Comparison of ENCODE assay signal across 13 cellular contexts in the genomic region with DNA sequence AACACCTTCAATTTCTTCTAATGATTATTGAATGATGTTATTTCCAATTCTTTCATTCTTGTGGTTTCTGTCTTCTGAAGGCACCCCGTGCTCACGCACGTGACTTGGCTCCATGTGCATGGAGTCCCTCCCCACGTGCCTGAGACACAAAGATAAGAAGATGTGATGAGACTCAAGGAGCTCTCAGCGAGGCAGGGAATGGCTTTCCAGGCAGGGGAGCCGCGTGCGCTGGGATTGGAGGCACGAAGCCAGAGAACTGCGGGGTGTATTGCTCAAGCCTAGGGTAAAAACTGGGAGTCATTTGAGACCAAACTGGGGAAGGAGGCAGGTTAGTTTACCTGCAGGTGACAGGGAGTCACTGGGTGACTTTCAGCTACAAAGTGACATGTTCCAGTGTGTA.
DNase-seq lines count a peak whose midpoint lies in the region; ATAC-seq and TF ChIP-seq lines count a peak whose summit lies in the region.
"Had no signal": no experiment of that assay in that cellular context is flagged by ENCODE, and none has a peak within 500 bp of the region (broad histone marks: within the 10 kb centered on the region; RNA-seq: fewer than 3 reads in every experiment).

No MANE protein-coding gene starts in this region.

- H2AFZ ChIP-seq in H9 (ENCODE audit: low read length) = no peak overlapping the region
- no peak overlapping the region for H2AFZ ChIP-seq in neuronal stem cell (ENCODE audit: low read length)

- POLR2A ChIA-PET in activated CD4-positive, alpha-beta memory T cell treated with anti-CD3 and anti-CD28 coated beads, Interleukin-2, amount 10 ng/mL, durations not matched to agents 7 days and 5 days (lab: Charles Lee) = no interaction called here

- H2AK5ac ChIP-seq in H9 (ENCODE audit: insufficient read length, low read length) = no peak overlapping the region
- H2AK5ac ChIP-seq in neuronal stem cell (ENCODE audit: low read depth, low read length) = no peak overlapping the region

- ATAC-seq in HG02870 (IDR thresholded peaks at IDR 0.05; ENCODE audit: unreplicated experiment) = no peak

- peaks cover 6% of the 10 kb centered on the region for H3K27me3 Mint-ChIP-seq in H9 (ENCODE audit: low read depth)
- peaks cover 11% of the 10 kb centered on the region for H3K27me3 Mint-ChIP-seq in activated CD4-positive, alpha-beta memory T cell treated with anti-CD3 and anti-CD28 coated beads, Interleukin-2, amount 10 ng/mL, durations not matched to agents 7 days and 5 days

- H3K4me1 Mint-ChIP-seq in H9 = no peaks in the 10 kb centered on the region
- no peaks in the 10 kb centered on the region for H3K4me1 Mint-ChIP-seq in activated CD4-positive, alpha-beta memory T cell treated with anti-CD3 and anti-CD28 coated beads, Interleukin-2, amount 10 ng/mL, durations not matched to agents 7 days and 5 days
- H3K4me1 Mint-ChIP-seq: CD8-positive, alpha-beta memory T cell had no signal

- peak; percentile 31 for DNase-seq in NCI-H2029 (lab: John Stamatoyannopoulos, UW)
- no peak for DNase-seq in NCI-H2029 treated with DMSO at 0.1 percent for 48 hours (lab: John Stamatoyannopoulos, UW)
- DNase-seq in H9 = no peak
- peak; percentile 35 for DNase-seq in OCI-M1 (lab: John Stamatoyannopoulos, UW)
- no peak for DNase-seq in neuronal stem cell (ENCODE audit: low spot score)
- no peak for DNase-seq in activated CD4-positive, alpha-beta memory T cell treated with anti-CD3 and anti-CD28 coated beads, Interleukin-2, amount 10 ng/mL, durations not matched to agents 7 days and 5 days
- DNase-seq: 8988T; AML-193; Caco-2; CD8-positive, alpha-beta memory T cell; HCEC 1CT had no signal

- no peaks in the 10 kb centered on the region; a peak in 1 of 5 replicates for H3K9me3 Mint-ChIP-seq in H9
- no peaks in the 10 kb centered on the region for H3K9me3 Mint-ChIP-seq in activated CD4-positive, alpha-beta memory T cell treated with anti-CD3 and anti-CD28 coated beads, Interleukin-2, amount 10 ng/mL, durations not matched to agents 7 days and 5 days
- H3K9me3 Mint-ChIP-seq: CD8-positive, alpha-beta memory T cell had no signal

- H2BK120ac ChIP-seq in H9 (ENCODE audit: low read depth, low read length, poor library complexity, severe bottlenecking) (no peak overlapping the region), neuronal stem cell (ENCODE audit: low read depth, low read length) (no peak overlapping the region)

- H4K20me1 ChIP-seq in H9 (ENCODE audit: control insufficient read depth, insufficient read depth, insufficient read length) = no peaks in the 10 kb centered on the region
- H4K20me1 ChIP-seq: BLaER1 had no signal

- H3K23ac ChIP-seq in H9 (ENCODE audit: insufficient read length, low read depth, low read length) (no peak overlapping the region), neuronal stem cell (ENCODE audit: low read depth, low read length, poor library complexity) (no peak overlapping the region)

- no peak overlapping the region for H4K5ac ChIP-seq in H9 (ENCODE audit: insufficient read length, low read depth, low read length)

- no peak overlapping the region for H3K56ac ChIP-seq in H9 (ENCODE audit: insufficient read length, low read depth, low read length)

- H4K91ac ChIP-seq in H9 (ENCODE audit: insufficient read length, low read depth, low read length) = no peak overlapping the region
- no peak overlapping the region for H4K91ac ChIP-seq in neuronal stem cell (ENCODE audit: low read depth, low read length, poor library complexity)

- H3K79me1 ChIP-seq in H9 (ENCODE audit: insufficient read depth, low read depth, low read length, poor library complexity, severe bottlenecking) (no peaks in the 10 kb centered on the region), neuronal stem cell (ENCODE audit: low read depth, low read length) (no peaks in the 10 kb centered on the region)

- WGBS in H9 (ENCODE audit: extremely low coverage, insufficient read length, low lambda C conversion rate) = no CpG with 5 or more reads among the region's 10 CpGs
- WGBS in neuronal stem cell (ENCODE audit: extremely low coverage in 2 of 2, insufficient read length in 2 of 2, insufficient replicate concordance in 1 of 2), 2 donors = no CpG with 5 or more reads among the region's 10 CpGs

- H3K27ac Mint-ChIP-seq in H9 = no peak overlapping the region
- no peak overlapping the region for H3K27ac Mint-ChIP-seq in activated CD4-positive, alpha-beta memory T cell treated with anti-CD3 and anti-CD28 coated beads, Interleukin-2, amount 10 ng/mL, durations not matched to agents 7 days and 5 days
- H3K27ac Mint-ChIP-seq: CD8-positive, alpha-beta memory T cell had no signal

- no peak overlapping the region for H3K4me3 ChIP-seq in neuronal stem cell (ENCODE audit: low read length in 2 of 2)
- H3K4me3 ChIP-seq: BLaER1 had no signal

- no peak overlapping the region; a peak in 1 of 5 replicates for H3K4me3 Mint-ChIP-seq in H9
- H3K4me3 Mint-ChIP-seq in activated CD4-positive, alpha-beta memory T cell treated with anti-CD3 and anti-CD28 coated beads, Interleukin-2, amount 10 ng/mL, durations not matched to agents 7 days and 5 days = no peak overlapping the region
- H3K4me3 Mint-ChIP-seq: CD8-positive, alpha-beta memory T cell had no signal

- CTCF ChIA-PET in activated CD4-positive, alpha-beta memory T cell treated with anti-CD3 and anti-CD28 coated beads, Interleukin-2, amount 10 ng/mL, durations not matched to agents 7 days and 5 days (lab: Charles Lee) = interaction anchor here (0.6 to 1.1 kb wide), 2 partner anchors 100 to 450 kb away, joined by 3 read pairs; no protein-coding TSS in a partner anchor

- TF ChIP-seq CTCF in H9 (conservative IDR thresholded peaks at IDR 0.05) = no peak

- H3K36me3 ChIP-seq in neuronal stem cell (replicated peaks in 1 of 2; ENCODE audit: control insufficient read depth in 2 of 2, insufficient read depth in 2 of 2, low read length in 2 of 2) = no peaks in the 10 kb centered on the region
- H3K36me3 ChIP-seq: BLaER1 had no signal

- H3K4me2 ChIP-seq in H9 (ENCODE audit: insufficient read depth, insufficient read length, low read length) (no peak overlapping the region), neuronal stem cell (ENCODE audit: insufficient read depth, low read length, poor library complexity, severe bottlenecking) (no peak overlapping the region)
- H3K4me2 ChIP-seq: BLaER1 had no signal

- H2BK5ac ChIP-seq in H9 (ENCODE audit: insufficient read length, low read length) (no peak overlapping the region), neuronal stem cell (ENCODE audit: low read length) (no peak overlapping the region)

- H3K18ac ChIP-seq in H9 (ENCODE audit: insufficient read length, low read depth, low read length) = no peak overlapping the region
- H3K18ac ChIP-seq in neuronal stem cell (ENCODE audit: low read length) = peak overlapping the region; percentile 59

- H3K9me3 ChIP-seq in H9 (ENCODE audit: control insufficient read depth, low read depth, low read length) = no peaks in the 10 kb centered on the region
- no peaks in the 10 kb centered on the region for H3K9me3 ChIP-seq in neuronal stem cell (replicated peaks in 1 of 2; ENCODE audit: control insufficient read depth in 2 of 2, insufficient read depth in 1 of 2, low read depth in 1 of 2, low read length in 2 of 2)
- H3K9me3 ChIP-seq: BLaER1, Caco-2 had no signal

- no peaks in the 10 kb centered on the region for H3K27me3 ChIP-seq in H9 (ENCODE audit: insufficient read depth, low read length)
- H3K27me3 ChIP-seq in neuronal stem cell (ENCODE audit: control insufficient read depth in 3 of 3, insufficient read depth in 3 of 3, low read depth in 1 of 3, low read length in 3 of 3) = peaks cover 0 to 14% (median 0%) of the 10 kb centered on the region in 3 experiments
- H3K27me3 ChIP-seq: BLaER1 had no signal

- no peaks in the 10 kb centered on the region for H3K23me2 ChIP-seq in H9 (ENCODE audit: insufficient read length, low read depth, low read length, poor library complexity, severe bottlenecking)

- no peak overlapping the region for H3K4ac ChIP-seq in H9 (ENCODE audit: low read depth, low read length)
- no peak overlapping the region for H3K4ac ChIP-seq in neuronal stem cell (ENCODE audit: low read length)

- no peak overlapping the region for H3T11ph ChIP-seq in H9 (ENCODE audit: low read length)

- H3K14ac ChIP-seq in H9 (ENCODE audit: insufficient read depth, low read length) (no peak overlapping the region; the same call in 1 of the 2 replicates), neuronal stem cell (ENCODE audit: low read length) (no peak overlapping the region)

- no peak overlapping the region for H2BK20ac ChIP-seq in H9 (ENCODE audit: low read depth, low read length, poor library complexity, severe bottlenecking)

- H3K27ac ChIP-seq in H9 (ENCODE audit: insufficient read length, low read depth, low read length) (no peak overlapping the region), neuronal stem cell (replicated peaks; ENCODE audit: low read length) (no peak overlapping the region)
- H3K27ac ChIP-seq: BLaER1 had no signal

- H4K8ac ChIP-seq in H9 (replicated peaks; ENCODE audit: insufficient read length, low read depth, low read length) (peak overlapping the region; percentile 61), neuronal stem cell (ENCODE audit: low read depth, low read length) (no peak overlapping the region)

- no peak overlapping the region for H2BK12ac ChIP-seq in H9 (ENCODE audit: insufficient read length, low read depth, low read length)
- no peak overlapping the region for H2BK12ac ChIP-seq in neuronal stem cell (ENCODE audit: low read length)

- H3K79me2 ChIP-seq in H9 (ENCODE audit: insufficient read depth, low read length) = no peaks in the 10 kb centered on the region

- H3K9ac ChIP-seq in H9 (ENCODE audit: extremely low read depth, insufficient read length, low read length) = no peak overlapping the region
- no peak overlapping the region for H3K9ac ChIP-seq in neuronal stem cell (ENCODE audit: low read depth, low read length, poor library complexity)
- H3K9ac ChIP-seq: BLaER1 had no signal

- no peaks in the 10 kb centered on the region for H3K4me1 ChIP-seq in H9 (ENCODE audit: insufficient read depth, low read length)
- no peaks in the 10 kb centered on the region for H3K4me1 ChIP-seq in neuronal stem cell (ENCODE audit: control insufficient read depth in 2 of 2, insufficient read depth in 1 of 2, low read depth in 1 of 2, low read length in 2 of 2)
- H3K4me1 ChIP-seq: Caco-2 had no signal

- H2BK15ac ChIP-seq in H9 (ENCODE audit: low read depth, low read length) (no peak overlapping the region), neuronal stem cell (ENCODE audit: low read length) (no peak overlapping the region)

- no peaks in the 10 kb centered on the region for H3K36me3 Mint-ChIP-seq in H9 (ENCODE audit: insufficient read depth in 1 of 3, low read depth in 3 of 3)
- no peaks in the 10 kb centered on the region for H3K36me3 Mint-ChIP-seq in activated CD4-positive, alpha-beta memory T cell treated with anti-CD3 and anti-CD28 coated beads, Interleukin-2, amount 10 ng/mL, durations not matched to agents 7 days and 5 days (ENCODE audit: low read depth)
- H3K36me3 Mint-ChIP-seq: CD8-positive, alpha-beta memory T cell had no signal

Comparison
In these comparisons a context has a peak if more than half of its experiments do, and no peak if none do; other contexts are left out.
1. DNase-seq: peak in NCI-H2029 (single experiment) and OCI-M1 (single experiment); none in NCI-H2029 treated with DMSO at 0.1 percent for 48 hours (single experiment), H9 (single experiment), neuronal stem cell (single experiment) and activated CD4-positive, alpha-beta memory T cell treated with anti-CD3 and anti-CD28 coated beads, Interleukin-2, amount 10 ng/mL, durations not matched to agents 7 days and 5 days (single experiment).